In genomic region chr18:79589601-79590091, GRCh38 we compare ENCODE assay signal across 20 cellular contexts.
A peak's percentile ranks its signal among the peaks of the same experiment; 100 is the strongest.
DNase-seq lines count a peak whose midpoint lies in the region; ATAC-seq, FAIRE-seq and TF ChIP-seq lines count a peak whose summit lies in the region.
"Had no signal": no experiment of that assay in that cellular context is flagged by ENCODE, and none has a peak within 500 bp of the region (broad histone marks: within the 10 kb centered on the region; RNA-seq: fewer than 3 reads in every experiment).

No MANE protein-coding gene starts in this region.

- H3K4me1 Mint-ChIP-seq in brain, result peaks cover 45% of the 10 kb centered on the region
- no peaks in the 10 kb centered on the region for H3K4me1 Mint-ChIP-seq in activated T-helper 2 cell treated with anti-CD3 and anti-CD28 coated beads, Interferon-gamma antibody, Interleukin-2, Interleukin-4, amounts not matched to agents 10 μg/mL and 5 μg/mL and 100 μg/mL, durations not matched to agents 14 hours and 24 hours and 36 hours (ENCODE audit: low read depth)
- H3K4me1 Mint-ChIP-seq: activated B cell treated with CpG ODN at 0.5 μM for 24 hours; CD8-positive, alpha-beta memory T cell had no signal

- no peak for FAIRE-seq in HepG2 (lab: Jason Lieb, UNC)
- FAIRE-seq: HTR-8/SVneo, urothelium cell line had no signal

- no peak for TF ChIP-seq POLR2A in HepG2 (IDR thresholded peaks at IDR 0.05; ENCODE audit: insufficient read depth in 1 of 2, low read depth in 2 of 2, low read length in 2 of 2)

- H4K20me1 ChIP-seq in HepG2 (ENCODE audit: insufficient read depth, low read length), result no peaks in the 10 kb centered on the region

- BruUV-seq in HepG2 (replicated peaks; lab: Mats Ljungman, UMichigan), result no TSS peak

- no peak overlapping the region for H3K9ac ChIP-seq in HepG2 (ENCODE audit: insufficient read depth, low read depth, low read length)
- peak overlapping the region in 2 of 3 donors; percentile 2 to 14 for H3K9ac ChIP-seq in skeletal muscle tissue (ENCODE audit: low read depth in 1 of 3, low read length in 3 of 3)

- H3K27me3 ChIP-seq in HepG2 (ENCODE audit: control insufficient read depth in 1 of 2, insufficient read depth in 2 of 2, low read length in 2 of 2) (peaks cover 11 to 61% of the 10 kb centered on the region in 2 experiments; a peak in 4 of 5 replicates), skeletal muscle tissue (ENCODE audit: control insufficient read depth in 3 of 3, insufficient read depth in 3 of 3, low read length in 3 of 3) (peaks cover 2 to 22% (median 11%) of the 10 kb centered on the region in 3 donors)
- H3K27me3 ChIP-seq: Peyer's patch had no signal

- CTCF ChIA-PET in HepG2 (lab: Yijun Ruan, JAX; ENCODE audit: low intra/inter-chr PET ratio, low total read pairs), result no interaction called here

- H2AFZ ChIP-seq in HepG2 (ENCODE audit: low read length), result no peak overlapping the region

- in situ Hi-C loops in HepG2 (cut with HindIII; ENCODE audit: extremely low pct_ligation_motif_present, low pct_unique_long_range_greater_than_20kb), result no loop called here

- peaks cover 8% of the 10 kb centered on the region for H3K27me3 Mint-ChIP-seq in brain
- H3K27me3 Mint-ChIP-seq in activated T-helper 2 cell treated with anti-CD3 and anti-CD28 coated beads, Interferon-gamma antibody, Interleukin-2, Interleukin-4, amounts not matched to agents 10 μg/mL and 5 μg/mL and 100 μg/mL, durations not matched to agents 14 hours and 24 hours and 36 hours (ENCODE audit: low read depth), result peaks cover 17% of the 10 kb centered on the region

- H3K79me2 ChIP-seq in HepG2 (ENCODE audit: insufficient read depth, low read length), result no peaks in the 10 kb centered on the region

- ATAC-seq in HepG2, result no peak
- no peak for ATAC-seq in GM21367 (IDR thresholded peaks at IDR 0.05; ENCODE audit: unreplicated experiment)

- no peak overlapping the region for H3K4me2 ChIP-seq in HepG2 (ENCODE audit: low read depth, low read length)

- H3K27ac ChIP-seq in HepG2 (ENCODE audit: extremely low read length, insufficient read depth, low read length) (no peak overlapping the region), skeletal muscle tissue (ENCODE audit: low read depth, low read length) (peak overlapping the region; percentile 60)

- TF ChIP-seq EP300 in HepG2 (IDR thresholded peaks at IDR 0.05; ENCODE audit: low read depth in 2 of 2, low read length in 2 of 2), result no peak
- no peak for TF ChIP-seq EP300 in HepG2 (CRISPR knock-in tag; IDR thresholded peaks at IDR 0.05; ENCODE audit: borderline replicate concordance)

- WGBS in HepG2 (ENCODE audit: low lambda C conversion rate), result 28% methylated on average over 5 of the region's 15 CpGs

- H3K4me3 ChIP-seq in HepG2 (replicated peaks in 1 of 3; ENCODE audit: insufficient read depth in 1 of 3, low read depth in 2 of 3, low read length in 3 of 3) (no peak overlapping the region), skeletal muscle tissue (ENCODE audit: low read length in 3 of 3) (peak overlapping the region in 1 of 3 donors; percentile 22)
- H3K4me3 ChIP-seq: Peyer's patch had no signal

- DNase-seq in DMS79 (lab: John Stamatoyannopoulos, UW) (peak; percentile 16), HepG2 (ENCODE audit: low spot score) (no peak), NCI-H526 (lab: John Stamatoyannopoulos, UW) (no peak), CD1c-positive myeloid dendritic cell (ENCODE audit: extremely low spot score) (no peak)
- no peak for DNase-seq in activated T-helper 2 cell treated with anti-CD3 and anti-CD28 coated beads, Interferon-gamma antibody, Interleukin-2, Interleukin-4, amounts not matched to agents 10 μg/mL and 5 μg/mL and 100 μg/mL, durations not matched to agents 14 hours and 24 hours and 36 hours (ENCODE audit: low spot score)
- DNase-seq: ACHN; activated B cell treated with CpG ODN at 0.5 μM for 24 hours; activated effector memory CD4-positive, alpha-beta T cell treated with Interleukin-2 at 50 U/mL for 16 hours; NCI-H2029 treated with DMSO at 0.1 percent for 48 hours; NCI-H69; nephron progenitor cell; stimulated activated CD4-positive, alpha-beta T cell treated with anti-CD3 and anti-CD28 coated beads, Interleukin-4, amount 100 ng/mL, for 4 hours had no signal

- no peaks in the 10 kb centered on the region for H3K36me3 Mint-ChIP-seq in brain
- no peaks in the 10 kb centered on the region for H3K36me3 Mint-ChIP-seq in activated T-helper 2 cell treated with anti-CD3 and anti-CD28 coated beads, Interferon-gamma antibody, Interleukin-2, Interleukin-4, amounts not matched to agents 10 μg/mL and 5 μg/mL and 100 μg/mL, durations not matched to agents 14 hours and 24 hours and 36 hours (ENCODE audit: low read depth)

- TF ChIP-seq RAD21 in HepG2 (CRISPR knock-in tag; IDR thresholded peaks at IDR 0.05), result no peak

- H3K4me3 Mint-ChIP-seq in brain, result no peak overlapping the region
- no peak overlapping the region for H3K4me3 Mint-ChIP-seq in activated T-helper 2 cell treated with anti-CD3 and anti-CD28 coated beads, Interferon-gamma antibody, Interleukin-2, Interleukin-4, amounts not matched to agents 10 μg/mL and 5 μg/mL and 100 μg/mL, durations not matched to agents 14 hours and 24 hours and 36 hours (ENCODE audit: low read depth)
- H3K4me3 Mint-ChIP-seq: activated B cell treated with CpG ODN at 0.5 μM for 24 hours; CD8-positive, alpha-beta memory T cell; dendritic cell treated with granulocyte-macrophage colony-stimulating factor and Interleukin-4, amounts not matched to agents 40 ng/mL and 50 ng/mL, for 4 days; nephron progenitor cell had no signal

- POLR2A ChIA-PET in HepG2 (lab: Yijun Ruan, JAX), result no interaction called here

- intact Hi-C loops in HepG2 (cut with micrococcal nuclease; ENCODE audit: unreplicated experiment), result no loop called here
- intact Hi-C loops in activated T-helper 2 cell treated with anti-CD3 and anti-CD28 coated beads, Interferon-gamma antibody, Interleukin-2, Interleukin-4, amounts not matched to agents 10 μg/mL and 5 μg/mL and 100 μg/mL, durations not matched to agents 14 hours and 24 hours and 36 hours (cut with micrococcal nuclease), result no loop called here

- H3K9me3 ChIP-seq in HepG2 (ENCODE audit: low read length) (no peaks in the 10 kb centered on the region), skeletal muscle tissue (ENCODE audit: control insufficient read depth in 3 of 3, low read length in 3 of 3) (no peaks in the 10 kb centered on the region)
- H3K9me3 ChIP-seq: Peyer's patch had no signal

- H3K36me3 ChIP-seq in HepG2 (replicated peaks in 1 of 2; ENCODE audit: control insufficient read depth in 1 of 2, insufficient read depth in 2 of 2, low read length in 2 of 2), result no peaks in the 10 kb centered on the region
- no peaks in the 10 kb centered on the region for H3K36me3 ChIP-seq in skeletal muscle tissue (ENCODE audit: control insufficient read depth in 3 of 3, insufficient read depth in 3 of 3, low read length in 3 of 3)
- H3K36me3 ChIP-seq: Peyer's patch had no signal

- H3K9me3 Mint-ChIP-seq in brain, result peaks cover 6 to 12% (median 10%) of the 10 kb centered on the region in 5 experiments
- H3K9me3 Mint-ChIP-seq in activated T-helper 2 cell treated with anti-CD3 and anti-CD28 coated beads, Interferon-gamma antibody, Interleukin-2, Interleukin-4, amounts not matched to agents 10 μg/mL and 5 μg/mL and 100 μg/mL, durations not matched to agents 14 hours and 24 hours and 36 hours, result peaks cover 5% of the 10 kb centered on the region

- H3K4me1 ChIP-seq in HepG2 (ENCODE audit: insufficient read depth, low read length) (peaks cover 43% of the 10 kb centered on the region), skeletal muscle tissue (ENCODE audit: control insufficient read depth in 3 of 3, insufficient read depth in 3 of 3, low read length in 3 of 3) (peaks cover 19 to 26% (median 24%) of the 10 kb centered on the region in 3 donors)

- no peak for TF ChIP-seq CTCF in brain (conservative IDR thresholded peaks at IDR 0.05)
- TF ChIP-seq CTCF in HepG2 (CRISPR knock-in tag; IDR thresholded peaks at IDR 0.05), result no peak

- H3K27ac Mint-ChIP-seq in brain, result peak overlapping the region in 3 of 5 experiments; percentile 69 to 93 (median 75)
- H3K27ac Mint-ChIP-seq in activated T-helper 2 cell treated with anti-CD3 and anti-CD28 coated beads, Interferon-gamma antibody, Interleukin-2, Interleukin-4, amounts not matched to agents 10 μg/mL and 5 μg/mL and 100 μg/mL, durations not matched to agents 14 hours and 24 hours and 36 hours, result no peak overlapping the region
- H3K27ac Mint-ChIP-seq: activated B cell treated with CpG ODN at 0.5 μM for 24 hours; CD8-positive, alpha-beta memory T cell; dendritic cell treated with granulocyte-macrophage colony-stimulating factor and Interleukin-4, amounts not matched to agents 40 ng/mL and 50 ng/mL, for 4 days; nephron progenitor cell had no signal

TF ChIP-seq in HepG2, 621 proteins besides CTCF, POLR2A, EP300 and RAD21:
- TF ChIP-seq MXD1 (CRISPR knock-in tag; IDR thresholded peaks at IDR 0.05), result peak; percentile 50; the same call in 1 of the 2 replicates
- no peak for TF ChIP-seq HMG20B (CRISPR knock-in tag; conservative IDR thresholded peaks at IDR 0.05)
TF ChIP-seq in HepG2: peak in this region for 1.
